1 cellular context compared by ENCODE assay signal in genomic region chr9:127871531-127871930, GRCh38.
TF ChIP-seq lines count a peak whose summit lies in the region.

No MANE protein-coding gene starts in this region.

TF ChIP-seq in WTC11, 78 proteins besides CTCF, POLR2A, EP300 and RAD21 (continued from another document):
- TF ChIP-seq STAT6 (CRISPR knock-in tag; conservative IDR thresholded peaks at IDR 0.05; ENCODE audit: low read depth) (no peak), ZNF138 (CRISPR knock-in tag; conservative IDR thresholded peaks at IDR 0.05) (no peak), ATF2 (CRISPR knock-in tag; IDR thresholded peaks at IDR 0.05; ENCODE audit: borderline replicate concordance, low read depth) (no peak), SMAD4 (CRISPR knock-in tag; IDR thresholded peaks at IDR 0.05) (no peak), SMAD3 (CRISPR knock-in tag; IDR thresholded peaks at IDR 0.05; ENCODE audit: borderline replicate concordance) (no peak), RORB (CRISPR knock-in tag; IDR thresholded peaks at IDR 0.05) (no peak), NR2C2 (CRISPR knock-in tag; IDR thresholded peaks at IDR 0.05) (no peak), MAX (CRISPR knock-in tag; IDR thresholded peaks at IDR 0.05) (no peak), TEAD4 (CRISPR knock-in tag; IDR thresholded peaks at IDR 0.05) (no peak), PRDM15 (CRISPR knock-in tag; IDR thresholded peaks at IDR 0.05) (no peak), JAZF1 (CRISPR knock-in tag; IDR thresholded peaks at IDR 0.05) (no peak), SOX15 (CRISPR knock-in tag; IDR thresholded peaks at IDR 0.05) (no peak), IRF1 (CRISPR knock-in tag; IDR thresholded peaks at IDR 0.05) (no peak), IRF2 (CRISPR knock-in tag; IDR thresholded peaks at IDR 0.05; ENCODE audit: borderline replicate concordance, low read depth) (no peak), NFATC4 (CRISPR knock-in tag; IDR thresholded peaks at IDR 0.05) (no peak)
TF ChIP-seq in WTC11: peak in this region for 0.
